ENCODE assay signal across 8 cellular contexts in the genomic region with DNA sequence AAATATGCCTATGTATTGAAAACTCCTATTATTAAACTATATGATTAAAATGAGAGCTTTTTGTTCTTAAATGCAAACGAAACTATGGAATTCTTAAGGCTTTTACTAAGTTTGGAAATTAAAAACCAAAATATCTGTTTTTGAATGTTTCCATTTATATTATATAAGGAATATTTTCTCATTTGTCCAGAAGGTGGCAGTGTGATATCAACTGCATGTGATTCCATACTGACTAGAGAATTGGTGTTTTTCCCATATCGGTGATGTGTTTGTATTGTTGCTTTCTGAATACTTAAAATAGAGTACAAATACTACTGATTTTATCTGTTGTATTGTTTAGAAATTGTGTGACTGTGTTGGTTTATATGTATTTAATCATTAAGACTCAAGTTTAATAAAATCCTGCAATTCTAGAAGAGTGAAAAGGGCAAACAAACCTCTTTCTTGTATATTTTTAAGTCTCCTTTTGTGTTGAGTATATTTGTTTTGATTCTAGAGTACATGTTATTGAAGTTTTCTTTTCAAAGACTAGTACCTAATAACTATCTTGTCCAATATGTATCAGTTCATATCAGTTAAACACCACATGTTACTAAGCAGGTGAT.
DNase-seq lines count a peak whose midpoint lies in the region; ATAC-seq and TF ChIP-seq lines count a peak whose summit lies in the region.

No MANE protein-coding gene starts in this region.

- H3K27me3 ChIP-seq in mesenchymal stem cell (ENCODE audit: control insufficient read depth in 1 of 2, insufficient read depth in 1 of 2, low read length in 2 of 2): no peaks in the 10 kb centered on the region

- H3K4ac ChIP-seq in mesenchymal stem cell (ENCODE audit: low read depth in 1 of 2, low read length in 2 of 2): no peak overlapping the region

- no peaks in the 10 kb centered on the region for H3K27me3 Mint-ChIP-seq in activated CD8-positive, alpha-beta T cell treated with anti-CD3 and anti-CD28 coated beads for 36 hours
- no peaks in the 10 kb centered on the region for H3K27me3 Mint-ChIP-seq in activated CD8-positive, alpha-beta T cell treated with anti-CD3 and anti-CD28 coated beads, Interleukin-2, amount 10 ng/mL, durations not matched to agents 7 days and 5 days (ENCODE audit: low read depth)
- H3K27me3 Mint-ChIP-seq in activated T-cell treated with anti-CD3 and anti-CD28 coated beads, Interleukin-2, amount 50 U/mL, for 24 hours: no peaks in the 10 kb centered on the region

- H3K14ac ChIP-seq in mesenchymal stem cell (ENCODE audit: low read length in 2 of 2): no peak overlapping the region

- CTCF ChIA-PET in activated CD8-positive, alpha-beta T cell treated with anti-CD3 and anti-CD28 coated beads for 36 hours (lab: Charles Lee): interaction anchor here (0.9 to 1.0 kb wide), 5 partner anchors 11 to 268 kb away, joined by 3 to 6 read pairs (median 4); no protein-coding TSS in a partner anchor
- CTCF ChIA-PET in activated CD8-positive, alpha-beta T cell treated with anti-CD3 and anti-CD28 coated beads, Interleukin-2, amount 10 ng/mL, durations not matched to agents 7 days and 5 days (lab: Charles Lee): interaction anchor here (0.7 to 2.5 kb wide), 2 partner anchors 260 to 347 kb away, joined by 3 to 10 read pairs; no protein-coding TSS in a partner anchor

- no peak overlapping the region for H2BK15ac ChIP-seq in mesenchymal stem cell (ENCODE audit: low read depth, poor library complexity, severe bottlenecking)

- intact Hi-C loops in activated CD8-positive, alpha-beta T cell treated with anti-CD3 and anti-CD28 coated beads for 36 hours (cut with micrococcal nuclease): loop anchor here (5.0 kb wide), 1 partner anchor 259 kb away; no protein-coding TSS in a partner anchor

- H3K79me1 ChIP-seq in mesenchymal stem cell (replicated peaks; ENCODE audit: low read length, poor library complexity, severe bottlenecking): no peaks in the 10 kb centered on the region

- H3K36me3 Mint-ChIP-seq in activated CD8-positive, alpha-beta T cell treated with anti-CD3 and anti-CD28 coated beads for 36 hours (ENCODE audit: low read depth): no peaks in the 10 kb centered on the region
- H3K36me3 Mint-ChIP-seq in activated CD8-positive, alpha-beta T cell treated with anti-CD3 and anti-CD28 coated beads, Interleukin-2, amount 10 ng/mL, durations not matched to agents 7 days and 5 days (ENCODE audit: low read depth): no peaks in the 10 kb centered on the region
- H3K36me3 Mint-ChIP-seq in activated T-cell treated with anti-CD3 and anti-CD28 coated beads, Interleukin-2, amount 50 U/mL, for 24 hours (ENCODE audit: low read depth): no peaks in the 10 kb centered on the region

- no peak overlapping the region for H4K8ac ChIP-seq in mesenchymal stem cell (ENCODE audit: low read length)

- no peak overlapping the region for H2AK5ac ChIP-seq in mesenchymal stem cell (ENCODE audit: low read length, severe bottlenecking)

- H3K9ac ChIP-seq in mesenchymal stem cell (ENCODE audit: low read length): peak overlapping the region; percentile 73

- TF ChIP-seq CTCF in activated CD8-positive, alpha-beta T cell treated with anti-CD3 and anti-CD28 coated beads for 36 hours (IDR thresholded peaks at IDR 0.05): peak; percentile 65
- peak; percentile 60 for TF ChIP-seq CTCF in cardiac fibroblast (IDR thresholded peaks at IDR 0.05; ENCODE audit: low read depth, low read length)

- no peak overlapping the region for H2BK12ac ChIP-seq in mesenchymal stem cell (ENCODE audit: low read length in 2 of 2)

- no peak overlapping the region for H3K4me3 Mint-ChIP-seq in activated CD8-positive, alpha-beta T cell treated with anti-CD3 and anti-CD28 coated beads for 36 hours
- no peak overlapping the region for H3K4me3 Mint-ChIP-seq in activated CD8-positive, alpha-beta T cell treated with anti-CD3 and anti-CD28 coated beads, Interleukin-2, amount 10 ng/mL, durations not matched to agents 7 days and 5 days
- H3K4me3 Mint-ChIP-seq in activated T-cell treated with anti-CD3 and anti-CD28 coated beads, Interleukin-2, amount 50 U/mL, for 24 hours: no peak overlapping the region

- H2BK120ac ChIP-seq in mesenchymal stem cell (ENCODE audit: low read depth, low read length): no peak overlapping the region

- peaks cover 3% of the 10 kb centered on the region for H3K4me1 ChIP-seq in mesenchymal stem cell (ENCODE audit: control insufficient read depth, insufficient read depth, low read depth, low read length)

- no peaks in the 10 kb centered on the region for H3K9me3 Mint-ChIP-seq in activated CD8-positive, alpha-beta T cell treated with anti-CD3 and anti-CD28 coated beads for 36 hours
- no peaks in the 10 kb centered on the region for H3K9me3 Mint-ChIP-seq in activated CD8-positive, alpha-beta T cell treated with anti-CD3 and anti-CD28 coated beads, Interleukin-2, amount 10 ng/mL, durations not matched to agents 7 days and 5 days (ENCODE audit: insufficient read depth)
- no peaks in the 10 kb centered on the region for H3K9me3 Mint-ChIP-seq in activated T-cell treated with anti-CD3 and anti-CD28 coated beads, Interleukin-2, amount 50 U/mL, for 24 hours

- no peak overlapping the region for H3K23ac ChIP-seq in mesenchymal stem cell (ENCODE audit: low read length in 2 of 2)

- POLR2A ChIA-PET in activated CD8-positive, alpha-beta T cell treated with anti-CD3 and anti-CD28 coated beads for 36 hours (lab: Charles Lee): interaction anchor here (1.3 kb wide), 1 partner anchor 11 kb away, joined by 3 read pairs; no protein-coding TSS in a partner anchor
- POLR2A ChIA-PET in activated CD8-positive, alpha-beta T cell treated with anti-CD3 and anti-CD28 coated beads, Interleukin-2, amount 10 ng/mL, durations not matched to agents 7 days and 5 days (lab: Charles Lee): no interaction called here

- no peak overlapping the region for H3K27ac Mint-ChIP-seq in activated CD8-positive, alpha-beta T cell treated with anti-CD3 and anti-CD28 coated beads for 36 hours
- H3K27ac Mint-ChIP-seq in activated CD8-positive, alpha-beta T cell treated with anti-CD3 and anti-CD28 coated beads, Interleukin-2, amount 10 ng/mL, durations not matched to agents 7 days and 5 days: no peak overlapping the region
- no peak overlapping the region for H3K27ac Mint-ChIP-seq in activated T-cell treated with anti-CD3 and anti-CD28 coated beads, Interleukin-2, amount 50 U/mL, for 24 hours

- no peak for DNase-seq in activated CD8-positive, alpha-beta T cell treated with anti-CD3 and anti-CD28 coated beads for 36 hours
- DNase-seq in activated CD8-positive, alpha-beta T cell treated with anti-CD3 and anti-CD28 coated beads, Interleukin-2, amount 10 ng/mL, durations not matched to agents 7 days and 5 days: no peak
- DNase-seq in NCI-H446 treated with DMSO at 0.1 percent for 48 hours (lab: John Stamatoyannopoulos, UW) (peak; percentile 29), cardiac fibroblast (ENCODE audit: low read depth in 2 of 2) (peak; percentile 81 to 86), mesenchymal stem cell (peak; percentile 58), GF-D8 (lab: John Stamatoyannopoulos, UW) (no peak)
- DNase-seq in activated T-cell treated with anti-CD3 and anti-CD28 coated beads, Interleukin-2, amount 50 U/mL, for 24 hours: no peak

- H4K91ac ChIP-seq in mesenchymal stem cell (ENCODE audit: low read length): no peak overlapping the region

- H2AFZ ChIP-seq in mesenchymal stem cell (ENCODE audit: low read depth, low read length): no peak overlapping the region

- H3K4me3 ChIP-seq in cardiac fibroblast (replicated peaks in 1 of 2; ENCODE audit: low read depth in 2 of 2, low read length in 2 of 2) (no peak overlapping the region), mesenchymal stem cell (ENCODE audit: insufficient read depth in 1 of 2, low read depth in 1 of 2, low read length in 2 of 2) (no peak overlapping the region)

- H3K9me3 ChIP-seq in mesenchymal stem cell (ENCODE audit: control insufficient read depth, low read length): no peaks in the 10 kb centered on the region

- no peak overlapping the region for H3K4me2 ChIP-seq in mesenchymal stem cell (ENCODE audit: low read length, poor library complexity, severe bottlenecking)

- 0% methylated on average over 1 of the region's 2 CpGs for WGBS in mesenchymal stem cell

- H2BK5ac ChIP-seq in mesenchymal stem cell (ENCODE audit: low read depth, low read length, poor library complexity, severe bottlenecking): no peak overlapping the region

- H3K36me3 ChIP-seq in mesenchymal stem cell (ENCODE audit: control insufficient read depth in 1 of 2, insufficient read depth in 2 of 2, low read depth in 1 of 2, low read length in 2 of 2): no peaks in the 10 kb centered on the region

- no peak overlapping the region for H3K18ac ChIP-seq in mesenchymal stem cell (ENCODE audit: low read depth in 1 of 2, low read length in 2 of 2)

- no peak for ATAC-seq in activated CD8-positive, alpha-beta T cell treated with anti-CD3 and anti-CD28 coated beads for 36 hours
- ATAC-seq in activated CD8-positive, alpha-beta T cell treated with anti-CD3 and anti-CD28 coated beads, Interleukin-2, amount 10 ng/mL, durations not matched to agents 7 days and 5 days: no peak
- peak; percentile 62 for ATAC-seq in HG02759 (IDR thresholded peaks at IDR 0.05; ENCODE audit: unreplicated experiment)

- H3K27ac ChIP-seq in mesenchymal stem cell (ENCODE audit: low read length, poor library complexity, severe bottlenecking): no peak overlapping the region

- no peaks in the 10 kb centered on the region for H3K4me1 Mint-ChIP-seq in activated CD8-positive, alpha-beta T cell treated with anti-CD3 and anti-CD28 coated beads for 36 hours (ENCODE audit: low read depth)
- no peaks in the 10 kb centered on the region for H3K4me1 Mint-ChIP-seq in activated CD8-positive, alpha-beta T cell treated with anti-CD3 and anti-CD28 coated beads, Interleukin-2, amount 10 ng/mL, durations not matched to agents 7 days and 5 days (ENCODE audit: low read depth)
- no peaks in the 10 kb centered on the region for H3K4me1 Mint-ChIP-seq in activated T-cell treated with anti-CD3 and anti-CD28 coated beads, Interleukin-2, amount 50 U/mL, for 24 hours (ENCODE audit: low read depth)

Comparison
In these comparisons a context has a peak if more than half of its experiments do, and no peak if none do; other contexts are left out.
1. DNase-seq: peak in NCI-H446 treated with DMSO at 0.1 percent for 48 hours (single experiment), cardiac fibroblast (2 of 2) and mesenchymal stem cell (single experiment); none in activated CD8-positive, alpha-beta T cell treated with anti-CD3 and anti-CD28 coated beads for 36 hours (single experiment), activated CD8-positive, alpha-beta T cell treated with anti-CD3 and anti-CD28 coated beads, Interleukin-2, amount 10 ng/mL, durations not matched to agents 7 days and 5 days (single experiment), GF-D8 (single experiment) and activated T-cell treated with anti-CD3 and anti-CD28 coated beads, Interleukin-2, amount 50 U/mL, for 24 hours (single experiment).